Comparison of ENCODE assay signal across 27 cellular contexts in the genomic region with DNA sequence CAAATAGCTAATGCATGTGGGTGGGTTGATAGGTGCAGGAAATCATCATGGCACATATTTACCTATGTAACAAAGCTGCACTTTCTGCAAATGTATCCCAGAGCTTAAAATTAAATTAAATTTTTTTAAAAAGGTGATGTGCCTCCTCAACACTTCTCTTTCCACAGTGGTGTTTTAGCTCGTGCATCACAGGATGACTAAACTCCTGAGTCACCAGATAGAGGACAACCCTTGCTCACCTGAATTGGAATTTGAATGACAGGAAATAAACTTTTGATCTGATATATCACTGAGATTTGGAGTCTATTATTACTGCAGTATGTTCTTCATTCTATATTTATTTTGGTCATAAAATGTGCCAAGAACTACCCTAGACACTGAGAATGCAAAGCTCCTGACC.
"Had no signal": no experiment of that assay in that cellular context is flagged by ENCODE, and none has a peak within 500 bp of the region (broad histone marks: within the 10 kb centered on the region; RNA-seq: fewer than 3 reads in every experiment).

No MANE protein-coding gene starts in this region.

- H3K27ac ChIP-seq: left ventricle myocardium inferior, ovary, right atrium auricular region, skin epidermis, suprapubic skin, thoracic aorta, tibial artery, uterus had no signal

- H3K27me3 ChIP-seq: ovary, right atrium auricular region, suprapubic skin, tibial artery, uterus had no signal

- FAIRE-seq: islet of Langerhans, kidney had no signal

- H3K27ac Mint-ChIP-seq: immature natural killer cell; memory B cell; naive thymus-derived CD4-positive, alpha-beta T cell; natural killer cell treated with Interleukin-12 subunit alpha and Interleukin-12 subunit beta and Interleukin-15 and Interleukin-18, amount 100 ng/mL, for 72 hours; progenitor cell of endocrine pancreas; stimulated activated naive B cell treated with anti-CD40 and anti-IgM and Interleukin-4, amounts not matched to agents 10 μg/mL and 1 μg/mL and 100 μg/mL, for 72 hours; stimulated activated naive CD8-positive, alpha-beta T cell treated with anti-CD3 and anti-CD28 coated beads, Interleukin-15, Interleukin-2, amounts not matched to agents 100 ng/mL and 50 ng/mL, for 24 hours; type B pancreatic cell had no signal

- H3K4me1 ChIP-seq: left ventricle myocardium inferior, right atrium auricular region, suprapubic skin, tibial artery, uterus had no signal

- H3K4me3 ChIP-seq: left ventricle myocardium inferior, lung, mucosa of descending colon, ovary, right atrium auricular region, skin epidermis, suprapubic skin, thoracic aorta, tibial artery, uterus had no signal

- ATAC-seq: mucosa of descending colon; naive thymus-derived CD4-positive, alpha-beta T cell; natural killer cell treated with Interleukin-12 subunit alpha and Interleukin-12 subunit beta and Interleukin-15 and Interleukin-18, amount 100 ng/mL, for 72 hours; sciatic nerve; stimulated activated naive B cell treated with anti-CD40 and anti-IgM and Interleukin-4, amounts not matched to agents 10 μg/mL and 1 μg/mL and 100 μg/mL, for 72 hours had no signal

- H3K36me3 Mint-ChIP-seq: immature natural killer cell; memory B cell; naive thymus-derived CD4-positive, alpha-beta T cell; natural killer cell treated with Interleukin-12 subunit alpha and Interleukin-12 subunit beta and Interleukin-15 and Interleukin-18, amount 100 ng/mL, for 72 hours; stimulated activated naive B cell treated with anti-CD40 and anti-IgM and Interleukin-4, amounts not matched to agents 10 μg/mL and 1 μg/mL and 100 μg/mL, for 72 hours had no signal

- H3K4me3 Mint-ChIP-seq: immature natural killer cell; memory B cell; naive thymus-derived CD4-positive, alpha-beta T cell; natural killer cell treated with Interleukin-12 subunit alpha and Interleukin-12 subunit beta and Interleukin-15 and Interleukin-18, amount 100 ng/mL, for 72 hours; stimulated activated naive B cell treated with anti-CD40 and anti-IgM and Interleukin-4, amounts not matched to agents 10 μg/mL and 1 μg/mL and 100 μg/mL, for 72 hours; stimulated activated naive CD8-positive, alpha-beta T cell treated with anti-CD3 and anti-CD28 coated beads, Interleukin-15, Interleukin-2, amounts not matched to agents 100 ng/mL and 50 ng/mL, for 24 hours; type B pancreatic cell had no signal

- H3K4me1 Mint-ChIP-seq: immature natural killer cell; memory B cell; naive thymus-derived CD4-positive, alpha-beta T cell; stimulated activated naive B cell treated with anti-CD40 and anti-IgM and Interleukin-4, amounts not matched to agents 10 μg/mL and 1 μg/mL and 100 μg/mL, for 72 hours had no signal

- DNase-seq: hypothalamus; immature natural killer cell; kidney; left ventricle myocardium inferior; midbrain; mucosa of descending colon; naive thymus-derived CD4-positive, alpha-beta T cell; ovary; stimulated activated CD4-positive, alpha-beta T cell treated with anti-CD3 and anti-CD28 coated beads, Interleukin-12 subunit alpha, Interleukin-12 subunit beta, amount 100 ng/mL, for 4 hours; stimulated activated CD4-positive, alpha-beta T cell treated with anti-CD3 and anti-CD28 coated beads, Interleukin-15, amount 100 ng/mL, for 24 hours; stimulated activated CD4-positive, alpha-beta T cell treated with anti-CD3 and anti-CD28 coated beads, Interleukin-2, amount 100 ng/mL, for 24 hours; stimulated activated CD4-positive, alpha-beta T cell treated with anti-CD3 and anti-CD28 coated beads, Interleukin-4, amount 100 ng/mL, for 1 hour; stimulated activated naive B cell treated with anti-CD40 and anti-IgM and Interleukin-4, amounts not matched to agents 10 μg/mL and 1 μg/mL and 100 μg/mL, for 72 hours; tibial artery; uterus had no signal

- H3K36me3 ChIP-seq: left ventricle myocardium inferior, ovary, right atrium auricular region, suprapubic skin, thoracic aorta, tibial artery, uterus had no signal

- H3K27me3 Mint-ChIP-seq: memory B cell; naive thymus-derived CD4-positive, alpha-beta T cell; natural killer cell treated with Interleukin-12 subunit alpha and Interleukin-12 subunit beta and Interleukin-15 and Interleukin-18, amount 100 ng/mL, for 72 hours; progenitor cell of endocrine pancreas; stimulated activated naive B cell treated with anti-CD40 and anti-IgM and Interleukin-4, amounts not matched to agents 10 μg/mL and 1 μg/mL and 100 μg/mL, for 72 hours; stimulated activated naive CD8-positive, alpha-beta T cell treated with anti-CD3 and anti-CD28 coated beads, Interleukin-15, Interleukin-2, amounts not matched to agents 100 ng/mL and 50 ng/mL, for 24 hours; type B pancreatic cell had no signal

- H3K9me3 ChIP-seq: mucosa of descending colon, ovary, suprapubic skin, uterus had no signal
